ENCODE assay signal across 9 cellular contexts in the genomic region with DNA sequence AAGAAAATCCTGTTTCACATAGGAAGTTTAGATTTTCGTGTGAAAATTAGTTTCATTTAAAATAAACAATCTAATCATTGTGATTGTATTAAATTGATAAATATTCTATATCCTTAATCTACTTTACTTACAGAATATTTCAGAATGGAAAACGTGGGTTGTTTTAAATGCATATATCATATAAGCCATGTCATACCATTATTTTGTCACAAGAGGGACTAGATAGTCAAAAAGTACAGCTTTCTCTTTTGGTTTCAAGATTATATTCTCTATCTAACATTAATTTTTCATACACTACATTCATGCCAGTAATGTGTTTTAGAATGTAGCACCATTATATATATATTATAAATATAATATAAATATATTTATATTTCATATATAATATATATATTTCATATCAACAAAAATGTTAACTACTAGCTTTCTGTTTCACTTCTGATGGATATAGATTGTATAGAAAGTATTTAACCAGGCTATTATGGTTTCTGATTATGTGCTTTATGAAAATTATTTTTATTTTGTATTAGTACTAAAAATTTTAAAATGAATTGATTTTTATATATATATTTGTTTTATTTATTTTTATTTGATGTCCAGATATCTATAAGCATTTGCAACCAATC. TPM values are rescaled to one million over a fixed set of nuclear protein-coding genes. Genes with fewer than 3 reads are reported as not detected.
DNase-seq lines count a peak whose midpoint lies in the region; ATAC-seq and TF ChIP-seq lines count a peak whose summit lies in the region.
"Had no signal": no experiment of that assay in that cellular context is flagged by ENCODE, and none has a peak within 500 bp of the region (broad histone marks: within the 10 kb centered on the region; RNA-seq: fewer than 3 reads in every experiment).

No MANE protein-coding gene starts in this region.

- CTCF ChIA-PET in BJ (lab: Yijun Ruan, JAX) = interaction anchor here (0.6 to 1.2 kb wide), 2 partner anchors 81 to 144 kb away, joined by 3 read pairs; no protein-coding TSS in a partner anchor

- DNase-seq in BJ (ENCODE audit: low read depth) (no peak), MV-4-11 (lab: John Stamatoyannopoulos, UW) (peak; percentile 18), fibroblast of the aortic adventitia (ENCODE audit: low read depth) (peak; percentile 56), GF-D8 (lab: John Stamatoyannopoulos, UW) (no peak)
- no peak for DNase-seq in activated CD8-positive, alpha-beta memory T cell treated with anti-CD3 and anti-CD28 coated beads for 24 hours

- POLR2A ChIA-PET in BJ (lab: Charles Lee) = no interaction called here

- peak; percentile 37 for TF ChIP-seq CTCF in BJ (IDR thresholded peaks at IDR 0.05; ENCODE audit: insufficient read depth, low read depth, low read length)
- TF ChIP-seq CTCF in fibroblast of the aortic adventitia (IDR thresholded peaks at IDR 0.05; ENCODE audit: insufficient read depth, low read length) = peak; percentile 63

- no peak overlapping the region for H3K4me3 ChIP-seq in BJ (ENCODE audit: low read depth, low read length)
- no peak overlapping the region for H3K4me3 ChIP-seq in fibroblast of the aortic adventitia (ENCODE audit: low read depth, low read length)

- no peaks in the 10 kb centered on the region for H3K27me3 ChIP-seq in BJ (ENCODE audit: control insufficient read depth, insufficient read depth, low read length)

- H3K36me3 ChIP-seq in BJ (ENCODE audit: control insufficient read depth, insufficient read depth, low read length) = no peaks in the 10 kb centered on the region

- ATAC-seq in GM18907 (IDR thresholded peaks at IDR 0.05; ENCODE audit: unreplicated experiment) (peak; percentile 36), HG03342 (IDR thresholded peaks at IDR 0.05; ENCODE audit: unreplicated experiment) (no peak), GM21367 (IDR thresholded peaks at IDR 0.05; ENCODE audit: unreplicated experiment) (no peak)

RNA-seq across cellular contexts. Expression of a gene that starts 45.3 kb away (rescaled TPM):
- polyA plus RNA-seq in BJ (2011; rRNA removed) = not detected in 2 replicates
- not detected in 2 replicates for polyA minus RNA-seq in BJ (2011; rRNA and poly(A)+ RNA removed)
- 0.99 TPM in 1 of 2 replicates, not detected in the other for total RNA-seq in fibroblast of the aortic adventitia (ENCODE audit: low replicate concordance)
- total RNA-seq: HT1080 had no signal

Comparison
In these comparisons a context has a peak if more than half of its experiments do, and no peak if none do; other contexts are left out.
1. DNase-seq: peak in MV-4-11 (single experiment) and fibroblast of the aortic adventitia (single experiment); none in BJ (single experiment), activated CD8-positive, alpha-beta memory T cell treated with anti-CD3 and anti-CD28 coated beads for 24 hours (single experiment) and GF-D8 (single experiment).